8 cellular contexts compared by ENCODE assay signal in the genomic region with DNA sequence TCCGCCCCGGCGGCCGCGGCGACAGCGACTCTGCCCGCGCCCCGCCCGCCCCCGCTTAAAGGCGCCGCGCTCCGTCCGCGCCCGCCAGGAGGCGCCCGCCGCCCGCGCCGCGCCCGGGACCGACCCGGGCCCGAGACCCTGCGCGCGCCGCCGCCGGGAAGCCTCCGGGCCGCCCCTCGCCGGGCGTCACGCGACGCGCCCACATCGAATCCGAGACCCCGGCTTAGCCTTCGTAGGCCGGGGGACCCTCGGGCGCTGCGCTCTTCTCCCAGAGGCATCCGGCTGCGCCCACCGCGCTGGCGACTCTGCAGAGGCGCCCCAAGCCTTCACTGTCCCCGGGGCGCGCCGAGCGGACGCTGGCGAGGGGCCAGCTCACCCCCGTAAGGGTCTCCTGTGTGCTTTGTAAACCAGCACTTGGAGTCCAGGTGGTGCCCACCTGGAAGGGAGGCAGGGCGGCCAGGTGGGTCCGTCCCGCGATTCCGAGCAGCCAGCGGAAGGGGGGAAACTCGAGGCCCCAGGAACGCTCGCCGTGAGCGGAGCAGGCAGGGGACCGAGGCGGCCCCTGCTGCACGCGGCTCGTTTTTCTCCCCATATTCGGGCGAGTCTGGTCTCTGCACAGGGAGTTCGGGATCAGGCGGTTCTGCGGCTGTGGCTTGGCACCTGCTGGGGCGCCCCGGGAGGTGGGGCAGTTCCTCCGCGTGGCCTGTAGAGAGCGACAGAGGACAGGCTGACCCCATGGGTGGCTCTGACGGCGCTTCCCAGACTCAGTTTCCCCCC. TPM values are rescaled to one million over a fixed set of nuclear protein-coding genes. Genes with fewer than 3 reads are reported as not detected.
DNase-seq lines count a peak whose midpoint lies in the region; ATAC-seq and TF ChIP-seq lines count a peak whose summit lies in the region.

No MANE protein-coding gene starts in this region.

- no peak overlapping the region for H3K18ac ChIP-seq in H9 (ENCODE audit: insufficient read length, low read depth, low read length)

- H3K36me3 Mint-ChIP-seq in H9 (ENCODE audit: insufficient read depth in 1 of 3, low read depth in 3 of 3): no peaks in the 10 kb centered on the region
- H3K36me3 Mint-ChIP-seq in activated CD4-positive, alpha-beta T cell treated with anti-CD3 and anti-CD28 coated beads, Interleukin-2, amount 10 ng/mL, durations not matched to agents 24 days and 14 days (ENCODE audit: low read depth): no peaks in the 10 kb centered on the region

- H3K79me2 ChIP-seq in H9 (ENCODE audit: insufficient read depth, low read length): no peaks in the 10 kb centered on the region

- DNase-seq in Caki2 (ENCODE audit: low read depth): peak; percentile 43
- DNase-seq in H9: peak; percentile 55
- DNase-seq in NCI-H2196 (lab: John Stamatoyannopoulos, UW; ENCODE audit: unreplicated experiment): peak; percentile 84
- peak; percentile 93 for DNase-seq in activated CD4-positive, alpha-beta T cell treated with anti-CD3 and anti-CD28 coated beads, Interleukin-2, amount 10 ng/mL, durations not matched to agents 24 days and 14 days
- no peak for DNase-seq in lung (ENCODE audit: low spot score)
- DNase-seq in stimulated activated CD4-positive, alpha-beta T cell treated with anti-CD3 and anti-CD28 coated beads, TNF-alpha, amount 100 ng/mL, for 1 hour (ENCODE audit: low read depth in 3 of 3, low spot score in 1 of 3): peak in 2 of 3 donors; percentile 46 to 59

- H3T11ph ChIP-seq in H9 (ENCODE audit: low read length): no peak overlapping the region

- H3K27me3 ChIP-seq in H9 (ENCODE audit: insufficient read depth, low read length): no peaks in the 10 kb centered on the region
- H3K27me3 ChIP-seq in duodenal mucosa (ENCODE audit: control insufficient read depth in 1 of 2, insufficient read depth in 2 of 2, low read length in 2 of 2): no peaks in the 10 kb centered on the region
- H3K27me3 ChIP-seq in lung (ENCODE audit: control insufficient read depth, insufficient read depth): no peaks in the 10 kb centered on the region

- H2BK20ac ChIP-seq in H9 (ENCODE audit: low read depth, low read length, poor library complexity, severe bottlenecking): no peak overlapping the region

- intact Hi-C loops in activated CD4-positive, alpha-beta T cell treated with anti-CD3 and anti-CD28 coated beads, Interleukin-2, amount 10 ng/mL, durations not matched to agents 24 days and 14 days (cut with micrococcal nuclease): loop anchor here (2.0 kb wide), 1 partner anchor 36 kb away; no protein-coding TSS in a partner anchor

- H2AK5ac ChIP-seq in H9 (ENCODE audit: insufficient read length, low read length): no peak overlapping the region

- no peak overlapping the region for H3K27ac Mint-ChIP-seq in H9
- H3K27ac Mint-ChIP-seq in activated CD4-positive, alpha-beta T cell treated with anti-CD3 and anti-CD28 coated beads, Interleukin-2, amount 10 ng/mL, durations not matched to agents 24 days and 14 days: peak overlapping the region; percentile 67

- H2BK12ac ChIP-seq in H9 (ENCODE audit: insufficient read length, low read depth, low read length): no peak overlapping the region

- no peak overlapping the region for H3K4ac ChIP-seq in H9 (ENCODE audit: low read depth, low read length)

- H3K4me3 Mint-ChIP-seq in H9: peak overlapping the region; percentile 45 to 74
- peak overlapping the region; percentile 77 for H3K4me3 Mint-ChIP-seq in activated CD4-positive, alpha-beta T cell treated with anti-CD3 and anti-CD28 coated beads, Interleukin-2, amount 10 ng/mL, durations not matched to agents 24 days and 14 days

- H2BK120ac ChIP-seq in H9 (ENCODE audit: low read depth, low read length, poor library complexity, severe bottlenecking): no peak overlapping the region

- H3K4me3 ChIP-seq in duodenal mucosa (ENCODE audit: low read depth in 1 of 2, low read length in 2 of 2) (peak overlapping the region; percentile 58 to 67), lung (no peak overlapping the region)

- no peak overlapping the region for H3K27ac ChIP-seq in H9 (ENCODE audit: insufficient read length, low read depth, low read length)
- no peak overlapping the region for H3K27ac ChIP-seq in duodenal mucosa (ENCODE audit: low read depth, low read length)
- H3K27ac ChIP-seq in lung (ENCODE audit: low read depth in 1 of 2, low read length in 1 of 2): no peak overlapping the region

- H3K9ac ChIP-seq in H9 (ENCODE audit: extremely low read depth, insufficient read length, low read length) (no peak overlapping the region), duodenal mucosa (ENCODE audit: low read depth in 1 of 2, low read length in 2 of 2) (peak overlapping the region in 1 of 2 donors; percentile 12)

- H4K5ac ChIP-seq in H9 (ENCODE audit: insufficient read length, low read depth, low read length): no peak overlapping the region

- H3K56ac ChIP-seq in H9 (ENCODE audit: insufficient read length, low read depth, low read length): no peak overlapping the region

- peaks cover 9% of the 10 kb centered on the region for H3K23me2 ChIP-seq in H9 (ENCODE audit: insufficient read length, low read depth, low read length, poor library complexity, severe bottlenecking)

- peaks cover 30% of the 10 kb centered on the region for H3K27me3 Mint-ChIP-seq in H9 (ENCODE audit: low read depth)
- peaks cover 3% of the 10 kb centered on the region for H3K27me3 Mint-ChIP-seq in activated CD4-positive, alpha-beta T cell treated with anti-CD3 and anti-CD28 coated beads, Interleukin-2, amount 10 ng/mL, durations not matched to agents 24 days and 14 days

- no CpG with 5 or more reads among the region's 95 CpGs for WGBS in H9 (ENCODE audit: extremely low coverage, insufficient read length, low lambda C conversion rate)
- WGBS in lung, 2 donors: 0 to 1% methylated on average over 75 to 95 of the region's 95 CpGs

- ATAC-seq in lung (ENCODE audit: insufficient read depth, low FRiP score): no peak
- ATAC-seq in HG03025 (IDR thresholded peaks at IDR 0.05; ENCODE audit: low FRiP score, unreplicated experiment): no peak

- in situ Hi-C loops in Caki2 (cut with HindIII; ENCODE audit: low pct_unique_long_range_greater_than_20kb, low sequenced_read_pairs): no loop called here

- H3K9me3 Mint-ChIP-seq in H9: no peaks in the 10 kb centered on the region
- no peaks in the 10 kb centered on the region for H3K9me3 Mint-ChIP-seq in activated CD4-positive, alpha-beta T cell treated with anti-CD3 and anti-CD28 coated beads, Interleukin-2, amount 10 ng/mL, durations not matched to agents 24 days and 14 days

- H2AFZ ChIP-seq in H9 (ENCODE audit: low read length): no peak overlapping the region

- no peaks in the 10 kb centered on the region for H3K79me1 ChIP-seq in H9 (ENCODE audit: insufficient read depth, low read depth, low read length, poor library complexity, severe bottlenecking)

- H2BK5ac ChIP-seq in H9 (ENCODE audit: insufficient read length, low read length): no peak overlapping the region

- H4K91ac ChIP-seq in H9 (ENCODE audit: insufficient read length, low read depth, low read length): no peak overlapping the region

- H3K4me1 Mint-ChIP-seq in H9: peaks cover 0 to 8% of the 10 kb centered on the region in 2 experiments; a peak in 2 of 4 replicates
- H3K4me1 Mint-ChIP-seq in activated CD4-positive, alpha-beta T cell treated with anti-CD3 and anti-CD28 coated beads, Interleukin-2, amount 10 ng/mL, durations not matched to agents 24 days and 14 days: peaks cover 34% of the 10 kb centered on the region

- H3K23ac ChIP-seq in H9 (ENCODE audit: insufficient read length, low read depth, low read length): no peak overlapping the region

- peak overlapping the region; percentile 36 for H3K4me2 ChIP-seq in H9 (ENCODE audit: insufficient read depth, insufficient read length, low read length)

- no peaks in the 10 kb centered on the region for H3K9me3 ChIP-seq in H9 (ENCODE audit: control insufficient read depth, low read depth, low read length)
- H3K9me3 ChIP-seq in duodenal mucosa (ENCODE audit: control insufficient read depth in 1 of 2, low read length in 2 of 2): no peaks in the 10 kb centered on the region
- H3K9me3 ChIP-seq in lung (ENCODE audit: control insufficient read depth in 2 of 2, insufficient read depth in 1 of 2, low read length in 1 of 2): no peaks in the 10 kb centered on the region

- no peak overlapping the region for H2BK15ac ChIP-seq in H9 (ENCODE audit: low read depth, low read length)

- H4K20me1 ChIP-seq in H9 (ENCODE audit: control insufficient read depth, insufficient read depth, insufficient read length): peaks cover 2% of the 10 kb centered on the region

- H3K36me3 ChIP-seq in duodenal mucosa (ENCODE audit: control insufficient read depth in 1 of 2, insufficient read depth in 2 of 2, low read length in 2 of 2): no peaks in the 10 kb centered on the region
- no peaks in the 10 kb centered on the region for H3K36me3 ChIP-seq in lung (ENCODE audit: control insufficient read depth in 2 of 2, insufficient read depth in 2 of 2, low read length in 2 of 2)

- H3K4me1 ChIP-seq in H9 (ENCODE audit: insufficient read depth, low read length) (no peaks in the 10 kb centered on the region), duodenal mucosa (ENCODE audit: control insufficient read depth in 1 of 2, insufficient read depth in 2 of 2, low read length in 2 of 2) (peaks cover 41 to 66% of the 10 kb centered on the region in 2 donors), lung (ENCODE audit: control insufficient read depth in 2 of 2, insufficient read depth in 2 of 2, low read length in 2 of 2) (peaks cover 4 to 13% of the 10 kb centered on the region in 2 donors)

- H4K8ac ChIP-seq in H9 (replicated peaks; ENCODE audit: insufficient read length, low read depth, low read length): no peak overlapping the region

- TF ChIP-seq CTCF in H9 (conservative IDR thresholded peaks at IDR 0.05) (no peak; the same call in 2 of the 3 replicates), lung (IDR thresholded peaks at IDR 0.05; ENCODE audit: control extremely low read depth, extremely low read depth) (peak; percentile 35)

- H3K14ac ChIP-seq in H9 (ENCODE audit: insufficient read depth, low read length): no peak overlapping the region

RNA-seq across cellular contexts. Expression of a gene that starts 0.4 kb away (rescaled TPM):
- 19.0 and 23.5 TPM in 2 replicates for total RNA-seq in Caki2 (2014; rRNA removed; shearing (Covaris generic); ENCODE audit: low replicate concordance)
- 15.2 and 22.4 TPM in 2 replicates for total RNA-seq in H9 (2021)
- total RNA-seq in activated CD4-positive, alpha-beta T cell treated with anti-CD3 and anti-CD28 coated beads, Interleukin-2, amount 10 ng/mL, durations not matched to agents 24 days and 14 days: 25.0 and 25.9 TPM in 2 replicates
- 10 to 100 TPM; 13.4 to 39.0 TPM for total RNA-seq in lung
- polyA plus RNA-seq in lung: 10 to 100 TPM; 14.8 to 18.1 TPM

RNA-seq across cellular contexts. Expression of a gene that starts 3.4 kb away (rescaled TPM):
- total RNA-seq in Caki2 (2014; rRNA removed; shearing (Covaris generic); ENCODE audit: low replicate concordance): not detected in 2 replicates
- not detected in 2 replicates for total RNA-seq in H9 (2021)
- total RNA-seq in activated CD4-positive, alpha-beta T cell treated with anti-CD3 and anti-CD28 coated beads, Interleukin-2, amount 10 ng/mL, durations not matched to agents 24 days and 14 days: 0.09 TPM in 1 of 2 replicates, not detected in the other
- total RNA-seq in lung: 1 to 10 TPM in 1 of 2 donors, under 1 TPM in 1; 0.37 to 1.0 TPM
- polyA plus RNA-seq in lung: 1 to 10 TPM in 1 of 2 donors, under 1 TPM in 1; 0.45 to 5.5 TPM

RNA-seq across cellular contexts. Expression of a gene that starts 17.5 kb away (rescaled TPM):
- total RNA-seq in Caki2 (2014; rRNA removed; shearing (Covaris generic); ENCODE audit: low replicate concordance): 31.8 and 45.1 TPM in 2 replicates
- total RNA-seq in H9 (2021): 51.8 and 57.6 TPM in 2 replicates
- 58.1 and 59.4 TPM in 2 replicates for total RNA-seq in activated CD4-positive, alpha-beta T cell treated with anti-CD3 and anti-CD28 coated beads, Interleukin-2, amount 10 ng/mL, durations not matched to agents 24 days and 14 days
- total RNA-seq in lung: 10 to 100 TPM; 28.7 to 99.3 TPM
- polyA plus RNA-seq in lung: 10 to 100 TPM; 49.0 to 87.5 TPM

RNA-seq across cellular contexts. Expression of a gene that starts 25.4 kb away (rescaled TPM):
- not detected in 2 replicates for total RNA-seq in Caki2 (2014; rRNA removed; shearing (Covaris generic); ENCODE audit: low replicate concordance)
- total RNA-seq in H9 (2021) (4.0 and 5.1 TPM in 2 replicates), lung (1 to 10 TPM; 1.8 to 3.2 TPM)
- 0.21 TPM in 1 of 2 replicates, not detected in the other for total RNA-seq in activated CD4-positive, alpha-beta T cell treated with anti-CD3 and anti-CD28 coated beads, Interleukin-2, amount 10 ng/mL, durations not matched to agents 24 days and 14 days
- polyA plus RNA-seq in lung: under 1 TPM; 0.39 to 0.53 TPM

RNA-seq across cellular contexts. Expression of a gene that starts 32.1 kb away (rescaled TPM):
- not detected in 2 replicates for total RNA-seq in Caki2 (2014; rRNA removed; shearing (Covaris generic); ENCODE audit: low replicate concordance)
- total RNA-seq in H9 (2021) (0.29 and 0.31 TPM in 2 replicates), lung (100 to 1,000 TPM in 1 of 2 donors, 10 to 100 TPM in 1; 72.0 to 115 TPM)
- not detected in 2 replicates for total RNA-seq in activated CD4-positive, alpha-beta T cell treated with anti-CD3 and anti-CD28 coated beads, Interleukin-2, amount 10 ng/mL, durations not matched to agents 24 days and 14 days
- polyA plus RNA-seq in lung: 10 to 100 TPM; 17.2 to 90.2 TPM
